Comparison of ENCODE assay signal across 8 cellular contexts in genomic region chr2:172710584-172711024, GRCh38.
DNase-seq lines count a peak whose midpoint lies in the region; ATAC-seq and TF ChIP-seq lines count a peak whose summit lies in the region.

No MANE protein-coding gene starts in this region.

- H3K27ac ChIP-seq in OCI-LY1 (ENCODE audit: low read depth, low read length, poor library complexity, severe bottlenecking): no peak overlapping the region

- no peaks in the 10 kb centered on the region for H3F3A ChIP-seq in OCI-LY1 (ENCODE audit: insufficient read depth, low read length)

- no peak overlapping the region for H3K9ac ChIP-seq in OCI-LY1 (ENCODE audit: low read length)

- no peaks in the 10 kb centered on the region for H3K36me3 ChIP-seq in OCI-LY1 (ENCODE audit: insufficient read depth, low read length)

- TF ChIP-seq CTCF in OCI-LY1 (IDR thresholded peaks at IDR 0.05; ENCODE audit: low read length): peak; percentile 84

- no peak overlapping the region for H3K4me3 ChIP-seq in OCI-LY1 (ENCODE audit: low read depth, low read length, poor library complexity, severe bottlenecking)

- peaks cover 10% of the 10 kb centered on the region for H3K4me1 ChIP-seq in OCI-LY1 (ENCODE audit: insufficient read depth, low read length, severe bottlenecking)

- DNase-seq in DMS79 (lab: John Stamatoyannopoulos, UW): peak; percentile 16
- peak; percentile 68 for DNase-seq in HuH-7 (ENCODE audit: low spot score)
- DNase-seq in amniotic epithelial cell (ENCODE audit: low read depth): peak; percentile 33
- DNase-seq in hepatic stellate cell (ENCODE audit: low spot score): peak; percentile 71
- peak; percentile 27 for DNase-seq in stimulated activated CD4-positive, alpha-beta T cell treated with anti-CD3 and anti-CD28 coated beads, Interleukin-2, amount 100 ng/mL, for 4 hours (ENCODE audit: low read depth)

- no peaks in the 10 kb centered on the region for H4K20me1 ChIP-seq in OCI-LY1 (ENCODE audit: insufficient read depth, low read length)

- no peaks in the 10 kb centered on the region for H3K27me3 ChIP-seq in OCI-LY1 (ENCODE audit: insufficient read depth, low read length)

- H3K9me2 ChIP-seq in OCI-LY1 (ENCODE audit: low read depth, low read length): no peaks in the 10 kb centered on the region

- ATAC-seq in GM21360 (IDR thresholded peaks at IDR 0.05; ENCODE audit: unreplicated experiment): no peak
- ATAC-seq in GM18498 (IDR thresholded peaks at IDR 0.05; ENCODE audit: unreplicated experiment): no peak

- no peak overlapping the region for H3K4me2 ChIP-seq in OCI-LY1 (ENCODE audit: low read length)

- H2AFZ ChIP-seq in OCI-LY1 (ENCODE audit: low read length): no peak overlapping the region

- no peaks in the 10 kb centered on the region for H3K9me3 ChIP-seq in OCI-LY1 (ENCODE audit: low read length)

- no peaks in the 10 kb centered on the region for H3K79me2 ChIP-seq in OCI-LY1 (ENCODE audit: insufficient read depth, low read length)

Comparison
In these comparisons a context has a peak if more than half of its experiments do, and no peak if none do; other contexts are left out.
1. DNase-seq: peak in every context shown above with its lines; median percentile 71 in hepatic stellate cell; 68 in HuH-7; 33 in amniotic epithelial cell; 27 in stimulated activated CD4-positive, alpha-beta T cell treated with anti-CD3 and anti-CD28 coated beads, Interleukin-2, amount 100 ng/mL, for 4 hours; 16 in DMS79.